Comparison of ENCODE assay signal across 8 cellular contexts in genomic region chr1:3838788-3839187, GRCh38.
"Had no signal": no experiment of that assay in that cellular context is flagged by ENCODE, and none has a peak within 500 bp of the region (broad histone marks: within the 10 kb centered on the region; RNA-seq: fewer than 3 reads in every experiment).

No MANE protein-coding gene starts in this region.

- H3K27me3 Mint-ChIP-seq: IgD-negative memory B cell had no signal

- H3K9me3 ChIP-seq: HAP-1 had no signal

- H3K4me1 ChIP-seq: HAP-1 had no signal

- ATAC-seq: GM23338, HCT116, HepG2 had no signal

- H3K27ac ChIP-seq: HL-60 had no signal

- H3K27ac Mint-ChIP-seq: GM23338, HFFc6 had no signal

- H3K4me3 Mint-ChIP-seq: GM23338, HFFc6 had no signal

- DNase-seq: HFFc6, KBM-7 had no signal

- H3K4me1 Mint-ChIP-seq: GM23338 had no signal

- H3K4me3 ChIP-seq: GM23338, HAP-1 had no signal

- H3K4me2 ChIP-seq: GM23338 had no signal
